Comparison of ENCODE assay signal across 15 cellular contexts in genomic region chr18:76354348-76354747, GRCh38.
A peak's percentile ranks its signal among the peaks of the same experiment; 100 is the strongest.
DNase-seq lines count a peak whose midpoint lies in the region; TF ChIP-seq lines count a peak whose summit lies in the region.
"Had no signal": no experiment of that assay in that cellular context is flagged by ENCODE, and none has a peak within 500 bp of the region (broad histone marks: within the 10 kb centered on the region; RNA-seq: fewer than 3 reads in every experiment).

No MANE protein-coding gene starts in this region.

- no peaks in the 10 kb centered on the region for H3K9me3 ChIP-seq in ovary
- H3K9me3 ChIP-seq: lower lobe of right lung, suprapubic skin had no signal

- TF ChIP-seq CTCF in RWPE1 (conservative IDR thresholded peaks at IDR 0.05; ENCODE audit: low read depth) = no peak
- TF ChIP-seq CTCF in ovary (IDR thresholded peaks at IDR 0.05) = no peak

- 4 to 12% (median 7%) methylated on average over 1 of the region's 1 CpG for WGBS in ovary, 3 donors

- TF ChIP-seq POLR2A in ovary (IDR thresholded peaks at IDR 0.05) = no peak

- CTCF ChIA-PET in RWPE1 (lab: Yijun Ruan, JAX) = no interaction called here

- intact Hi-C loops in ovary (cut with DNase I) = no loop called here

- no peak overlapping the region for H3K4me3 ChIP-seq in ovary
- H3K4me3 ChIP-seq: lower lobe of right lung, suprapubic skin had no signal

- DNase-seq in EH (ENCODE audit: low read depth) (peak; percentile 73), RWPE1 (ENCODE audit: low spot score) (peak; percentile 35), fibroblast of peridontal ligament (ENCODE audit: extremely low read depth) (peak; percentile 37), ovary (peak in 4 of 5 donors; percentile 51 to 66 (median 56)), substantia nigra (lab: John Stamatoyannopoulos, UW) (no peak), SHP77 treated with DMSO at 0.1 percent for 48 hours (lab: John Stamatoyannopoulos, UW) (no peak)
- no peak for DNase-seq in stimulated activated CD4-positive, alpha-beta T cell treated with anti-CD3 and anti-CD28 coated beads, Interleukin-2, amount 100 ng/mL, for 24 hours
- no peak for DNase-seq in stimulated activated CD8-positive, alpha-beta memory T cell treated with anti-CD3 and anti-CD28 coated beads, Interleukin-4, amount 100 ng/mL, for 48 hours
- DNase-seq: activated naive CD4-positive, alpha-beta T cell treated with anti-CD3 and anti-CD28 coated beads, Interleukin-2, amount 10 ng/mL, durations not matched to agents 7 days and 5 days; lower lobe of right lung; NCI-H146; NCI-H446; OCI-M1 had no signal

- no peak overlapping the region for H3K27ac ChIP-seq in RWPE1
- peak overlapping the region in 1 of 2 donors; percentile 3 for H3K27ac ChIP-seq in ovary
- H3K27ac ChIP-seq in substantia nigra (ENCODE audit: low read depth, low read length, poor library complexity, severe bottlenecking) = no peak overlapping the region
- H3K27ac ChIP-seq: lower lobe of right lung, suprapubic skin, VCaP had no signal

- no peaks in the 10 kb centered on the region for H3K36me3 ChIP-seq in ovary

- POLR2A ChIA-PET in RWPE1 (lab: Yijun Ruan, JAX; ENCODE audit: low non-redundant PET) = no interaction called here

- TF ChIP-seq EP300 in ovary (IDR thresholded peaks at IDR 0.05) = no peak

- peaks cover 1% of the 10 kb centered on the region for H3K4me1 ChIP-seq in ovary (ENCODE audit: insufficient read depth)
- H3K4me1 ChIP-seq: lower lobe of right lung had no signal

- H3K27me3 ChIP-seq in ovary = no peaks in the 10 kb centered on the region
- H3K27me3 ChIP-seq: suprapubic skin had no signal

Comparison
In these comparisons a context has a peak if more than half of its experiments do, and no peak if none do; other contexts are left out.
1. DNase-seq: peak in EH (single experiment), RWPE1 (single experiment), fibroblast of peridontal ligament (single experiment) and ovary (4 of 5); none in substantia nigra (0 of 49), stimulated activated CD4-positive, alpha-beta T cell treated with anti-CD3 and anti-CD28 coated beads, Interleukin-2, amount 100 ng/mL, for 24 hours (0 of 2), SHP77 treated with DMSO at 0.1 percent for 48 hours (single experiment) and stimulated activated CD8-positive, alpha-beta memory T cell treated with anti-CD3 and anti-CD28 coated beads, Interleukin-4, amount 100 ng/mL, for 48 hours (single experiment).